In genomic region chr6:103783344-103783743, GRCh38 we compare ENCODE assay signal across 15 cellular contexts.
DNase-seq lines count a peak whose midpoint lies in the region; ATAC-seq and TF ChIP-seq lines count a peak whose summit lies in the region.
"Had no signal": no experiment of that assay in that cellular context is flagged by ENCODE, and none has a peak within 500 bp of the region (broad histone marks: within the 10 kb centered on the region; RNA-seq: fewer than 3 reads in every experiment).

No MANE protein-coding gene starts in this region.

- no peaks in the 10 kb centered on the region for H3K36me3 Mint-ChIP-seq in activated naive CD8-positive, alpha-beta T cell treated with anti-CD3 and anti-CD28 coated beads for 36 hours
- H3K36me3 Mint-ChIP-seq: activated naive CD4-positive, alpha-beta T cell treated with anti-CD3 and anti-CD28 coated beads, Interleukin-2, amount 50 U/mL, for 24 hours had no signal

- H3K9me3 ChIP-seq in left ventricle myocardium inferior (replicated peaks): no peaks in the 10 kb centered on the region
- H3K9me3 ChIP-seq: HAP-1, ovary, spleen had no signal

- no peaks in the 10 kb centered on the region for H3K27me3 Mint-ChIP-seq in activated naive CD8-positive, alpha-beta T cell treated with anti-CD3 and anti-CD28 coated beads for 36 hours
- H3K27me3 Mint-ChIP-seq: activated naive CD4-positive, alpha-beta T cell treated with anti-CD3 and anti-CD28 coated beads, Interleukin-2, amount 50 U/mL, for 24 hours had no signal

- H3K9me3 Mint-ChIP-seq in activated naive CD8-positive, alpha-beta T cell treated with anti-CD3 and anti-CD28 coated beads for 36 hours: no peaks in the 10 kb centered on the region

- H3K36me3 ChIP-seq in left ventricle myocardium inferior: no peaks in the 10 kb centered on the region
- H3K36me3 ChIP-seq: HAP-1, ovary, spleen had no signal

- ATAC-seq in left ventricle myocardium superior (no peak), HG03432 (IDR thresholded peaks at IDR 0.05; ENCODE audit: unreplicated experiment) (no peak)

- H3K4me3 ChIP-seq in left ventricle myocardium inferior: no peak overlapping the region
- H3K4me3 ChIP-seq: HAP-1, ovary, spleen had no signal

- DNase-seq in left ventricle myocardium superior: peak; percentile 23
- no peak for DNase-seq in left ventricle myocardium inferior
- peak; percentile 72 for DNase-seq in NCI-H226
- DNase-seq in cerebellar cortex (ENCODE audit: low spot score): peak; percentile 62
- no peak for DNase-seq in stimulated activated CD4-positive, alpha-beta T cell treated with anti-CD3 and anti-CD28 coated beads, Interleukin-4, amount 100 ng/mL, for 24 hours
- no peak for DNase-seq in activated naive CD8-positive, alpha-beta T cell treated with anti-CD3 and anti-CD28 coated beads for 36 hours
- DNase-seq in ureter (ENCODE audit: low spot score): no peak
- DNase-seq: activated CD4-positive, CD25-positive, alpha-beta regulatory T cell treated with anti-CD3 and anti-CD28 coated beads, Interleukin-2, amount 50 U/mL, for 72 hours; central memory CD4-positive, alpha-beta T cell; islet precursor cell; spleen had no signal

- H3K27ac ChIP-seq in left ventricle myocardium inferior (replicated peaks): no peak overlapping the region
- H3K27ac ChIP-seq: ovary, spleen had no signal

- TF ChIP-seq CTCF in left ventricle myocardium inferior (IDR thresholded peaks at IDR 0.05; ENCODE audit: borderline replicate concordance): no peak

- H3K4me1 ChIP-seq in left ventricle myocardium inferior: no peaks in the 10 kb centered on the region
- H3K4me1 ChIP-seq: HAP-1, spleen had no signal

- H3K27me3 ChIP-seq in left ventricle myocardium inferior (ENCODE audit: low read depth): no peaks in the 10 kb centered on the region
- H3K27me3 ChIP-seq: ovary, spleen had no signal

- H3K4me3 Mint-ChIP-seq in activated naive CD8-positive, alpha-beta T cell treated with anti-CD3 and anti-CD28 coated beads for 36 hours: no peak overlapping the region
- H3K4me3 Mint-ChIP-seq: activated naive CD4-positive, alpha-beta T cell treated with anti-CD3 and anti-CD28 coated beads, Interleukin-2, amount 50 U/mL, for 24 hours had no signal

- intact Hi-C loops in left ventricle myocardium superior (cut with micrococcal nuclease) (no loop called here), left ventricle myocardium inferior (cut with micrococcal nuclease) (no loop called here)

- no peaks in the 10 kb centered on the region for H3K4me1 Mint-ChIP-seq in activated naive CD8-positive, alpha-beta T cell treated with anti-CD3 and anti-CD28 coated beads for 36 hours
- H3K4me1 Mint-ChIP-seq: activated naive CD4-positive, alpha-beta T cell treated with anti-CD3 and anti-CD28 coated beads, Interleukin-2, amount 50 U/mL, for 24 hours had no signal

- H3K27ac Mint-ChIP-seq in activated naive CD8-positive, alpha-beta T cell treated with anti-CD3 and anti-CD28 coated beads for 36 hours: no peak overlapping the region
- H3K27ac Mint-ChIP-seq: activated naive CD4-positive, alpha-beta T cell treated with anti-CD3 and anti-CD28 coated beads, Interleukin-2, amount 50 U/mL, for 24 hours had no signal

Comparison
In these comparisons a context has a peak if more than half of its experiments do, and no peak if none do; other contexts are left out.
1. DNase-seq: peak in left ventricle myocardium superior (single experiment), NCI-H226 (single experiment) and cerebellar cortex (single experiment); none in left ventricle myocardium inferior (single experiment), stimulated activated CD4-positive, alpha-beta T cell treated with anti-CD3 and anti-CD28 coated beads, Interleukin-4, amount 100 ng/mL, for 24 hours (single experiment), activated naive CD8-positive, alpha-beta T cell treated with anti-CD3 and anti-CD28 coated beads for 36 hours (single experiment) and ureter (single experiment).